In genomic region chr13:87185138-87185537, GRCh38 we compare ENCODE assay signal across 6 cellular contexts.
DNase-seq lines count a peak whose midpoint lies in the region; ATAC-seq, FAIRE-seq and TF ChIP-seq lines count a peak whose summit lies in the region.
"Not testable (repeated sequence)": the region's sequence is repeated elsewhere in the genome, so short reads cannot be mapped to it uniquely, and the experiment has no call there.

No MANE protein-coding gene starts in this region.

- TF ChIP-seq POLR2A in A549 (IDR thresholded peaks at IDR 0.05; ENCODE audit: low read length); H1 (IDR thresholded peaks at IDR 0.05; ENCODE audit: control extremely low read depth in 1 of 2, low read depth in 2 of 2, low read length in 2 of 2): not testable (repeated sequence)

- H3K4me3 ChIP-seq in A549; HEK293 (ENCODE audit: low read depth, low read length); H1 (ENCODE audit: extremely low read depth in 1 of 4, insufficient read depth in 2 of 4, low read depth in 3 of 4, low read length in 4 of 4); mesendoderm (ENCODE audit: low read length): not testable (repeated sequence)

- not testable (repeated sequence) for DNase-seq in A549 (ENCODE audit: low read depth in 1 of 2, low spot score in 1 of 2); H1 (ENCODE audit: low read depth in 1 of 2, low spot score in 2 of 2); frontal cortex (ENCODE audit: low spot score in 2 of 2); mesendoderm

- TF ChIP-seq CTCF in A549 (IDR thresholded peaks at IDR 0.05); HEK293 (tag by site-specific recombination; IDR thresholded peaks at IDR 0.05); H1 (IDR thresholded peaks at IDR 0.05; ENCODE audit: control extremely low read depth in 1 of 3, insufficient read depth in 1 of 3, low read depth in 1 of 3, low read length in 3 of 3): not testable (repeated sequence)

- H3K79me1 ChIP-seq in H1 (ENCODE audit: low read depth, low read length); mesendoderm (ENCODE audit: low read length): not testable (repeated sequence)

- H4K5ac ChIP-seq in H1 (ENCODE audit: insufficient read length, low read depth, low read length); mesendoderm (ENCODE audit: low read length): not testable (repeated sequence)

- not testable (repeated sequence) for H2BK15ac ChIP-seq in H1 (ENCODE audit: low read length); mesendoderm (replicated peaks; ENCODE audit: low read depth)

- H3K4me1 ChIP-seq in A549; HEK293 (ENCODE audit: control insufficient read depth, insufficient read depth, low read length); H1 (replicated peaks in 1 of 4; ENCODE audit: control insufficient read depth in 3 of 4, insufficient read depth in 4 of 4, low read length in 3 of 4); mesendoderm (ENCODE audit: control insufficient read depth, low read depth, low read length): not testable (repeated sequence)

- not testable (repeated sequence) for H4K8ac ChIP-seq in H1 (ENCODE audit: extremely low read depth, insufficient read depth, low read length); mesendoderm (ENCODE audit: low read depth, low read length)

- H3K23ac ChIP-seq in H1 (ENCODE audit: insufficient read length); mesendoderm (ENCODE audit: low read length): not testable (repeated sequence)

- CTCF ChIA-PET in A549 (lab: Yijun Ruan, JAX); HEK293 (lab: Yijun Ruan, JAX): not testable (repeated sequence)
- CTCF ChIA-PET in H1 (lab: Charles Lee; ENCODE audit: partially characterized antibody), result interaction anchor here (1.8 kb wide), 1 partner anchor 315 kb away, joined by 4 read pairs; no protein-coding TSS in a partner anchor

- not testable (repeated sequence) for H3K27ac ChIP-seq in A549; HEK293 (ENCODE audit: extremely low read depth, low read depth, low read length); H1 (ENCODE audit: low read depth, low read length); mesendoderm (ENCODE audit: low read depth, low read length)

- POLR2A ChIA-PET in A549 (lab: Yijun Ruan, JAX); HEK293 (lab: Yijun Ruan, JAX); H1 (lab: Charles Lee; ENCODE audit: partially characterized antibody): not testable (repeated sequence)

- H4K20me1 ChIP-seq in H1 (replicated peaks in 1 of 2; ENCODE audit: control insufficient read depth in 1 of 2, insufficient read depth in 2 of 2, low read length in 2 of 2), result not testable (repeated sequence)

- not testable (repeated sequence) for H3K27me3 ChIP-seq in H1 (replicated peaks in 1 of 4; ENCODE audit: control insufficient read depth in 3 of 4, extremely low read depth in 1 of 4, insufficient read depth in 3 of 4, low read length in 3 of 4); mesendoderm (ENCODE audit: insufficient read depth, low read length, poor library complexity)

- H3K4me2 ChIP-seq in A549; H1 (ENCODE audit: insufficient read depth in 1 of 2, low read depth in 2 of 2, low read length in 2 of 2); mesendoderm (ENCODE audit: low read length): not testable (repeated sequence)

- not testable (repeated sequence) for ATAC-seq in A549

- not testable (repeated sequence) for H3K4ac ChIP-seq in H1 (replicated peaks; ENCODE audit: insufficient read length, low read depth, low read length)
- H3K4ac ChIP-seq in mesendoderm (ENCODE audit: low read depth, low read length), result peak overlapping the region; percentile 68

- TF ChIP-seq RAD21 in A549 (conservative IDR thresholded peaks at IDR 0.05 in 1 of 2, IDR thresholded peaks at IDR 0.05 in 1 of 2); H1 (IDR thresholded peaks at IDR 0.05 in 1 of 2, conservative IDR thresholded peaks at IDR 0.05 in 1 of 2; ENCODE audit: low read depth in 2 of 2, low read length in 2 of 2): not testable (repeated sequence)

- H3K14ac ChIP-seq in H1 (ENCODE audit: insufficient read length), result not testable (repeated sequence)

- not testable (repeated sequence) for H2BK5ac ChIP-seq in H1 (ENCODE audit: low read depth, low read length); mesendoderm (ENCODE audit: low read length)

- not testable (repeated sequence) for H2AK5ac ChIP-seq in H1 (ENCODE audit: low read depth, low read length); mesendoderm (ENCODE audit: low read length)

- not testable (repeated sequence) for H3K9me3 ChIP-seq in A549; HEK293 (ENCODE audit: control insufficient read depth, insufficient read depth, low read depth, low read length); H1 (ENCODE audit: insufficient read depth in 2 of 2, low read depth in 1 of 2, low read length in 1 of 2)

- not testable (repeated sequence) for FAIRE-seq in A549 (lab: Jason Lieb, UNC); H1 (lab: Jason Lieb, UNC)
- FAIRE-seq in G401.6 (lab: Jason Lieb, UNC), result peak; percentile 42
- FAIRE-seq in frontal cortex (lab: Jason Lieb, UNC), result peak; percentile 23

- not testable (repeated sequence) for H2BK120ac ChIP-seq in H1 (replicated peaks; ENCODE audit: low read depth, low read length); mesendoderm (ENCODE audit: low read depth, low read length)

- not testable (repeated sequence) for H3K56ac ChIP-seq in H1 (replicated peaks; ENCODE audit: insufficient read length, low read depth, low read length); mesendoderm (ENCODE audit: low read length)

- H3K18ac ChIP-seq in H1 (ENCODE audit: extremely low read depth, low read length), result not testable (repeated sequence)
- H3K18ac ChIP-seq in mesendoderm (ENCODE audit: low read length), result peak overlapping the region; percentile 60

- H2AFZ ChIP-seq in H1 (ENCODE audit: low read length), result not testable (repeated sequence)

- WGBS in A549 (ENCODE audit: missing lambda C conversion rate), result 89% methylated on average over 6 of the region's 6 CpGs
- 98% methylated on average over 6 of the region's 6 CpGs; no CpG with 5 or more reads in 1 of the 2 experiments for WGBS in H1 (ENCODE audit: extremely low coverage in 1 of 2, insufficient coverage in 1 of 2, insufficient read length in 1 of 2, insufficient replicate concordance in 2 of 2, low coverage in 1 of 2, low lambda C conversion rate in 2 of 2, missing lambda C conversion rate in 1 of 2), 2 experiments
- WGBS in mesendoderm (ENCODE audit: extremely low coverage, insufficient coverage, low lambda C conversion rate), result no CpG with 5 or more reads among the region's 6 CpGs

- TF ChIP-seq EP300 in A549 (IDR thresholded peaks at IDR 0.05); H1 (IDR thresholded peaks at IDR 0.05; ENCODE audit: borderline replicate concordance in 1 of 2, low read depth in 2 of 2, low read length in 2 of 2): not testable (repeated sequence)

- H2BK12ac ChIP-seq in H1 (ENCODE audit: low read depth, low read length), result 0 out of 2 replicates have a peak overlapping the region, but pooled peaks have one; percentile 27

- H2BK20ac ChIP-seq in H1 (ENCODE audit: low read length), result not testable (repeated sequence)

- H3K79me2 ChIP-seq in H1 (ENCODE audit: control insufficient read depth in 1 of 2, insufficient read depth in 2 of 2, low read length in 2 of 2); mesendoderm (ENCODE audit: control insufficient read depth, insufficient read depth, low read length): not testable (repeated sequence)

- H3K23me2 ChIP-seq in H1 (ENCODE audit: low read depth, low read length), result not testable (repeated sequence)

- H4K91ac ChIP-seq in H1 (replicated peaks; ENCODE audit: insufficient read length, low read length), result not testable (repeated sequence)

- not testable (repeated sequence) for H3K36me3 ChIP-seq in HEK293 (ENCODE audit: control insufficient read depth in 2 of 2, insufficient read depth in 1 of 2, low read length in 2 of 2); H1 (ENCODE audit: control insufficient read depth in 2 of 4, insufficient read depth in 4 of 4, low read length in 3 of 4); mesendoderm (ENCODE audit: control insufficient read depth, insufficient read depth, low read length)

- H3K9ac ChIP-seq in H1 (replicated peaks in 1 of 4; ENCODE audit: extremely low read depth in 1 of 4, low read depth in 3 of 4, low read length in 3 of 4); mesendoderm (ENCODE audit: low read length): not testable (repeated sequence)

TF ChIP-seq in A549, 52 proteins besides CTCF, POLR2A, EP300 and RAD21:
- TF ChIP-seq ZC3H11A (IDR thresholded peaks at IDR 0.05), result peak; percentile 59

TF ChIP-seq in HEK293, 187 proteins besides CTCF, POLR2A, EP300 and RAD21 (continues in another document):
- TF ChIP-seq ZNF394 (tag by site-specific recombination; IDR thresholded peaks at IDR 0.05; ENCODE audit: borderline replicate concordance), result peak; percentile 89
- peak; percentile 58; the same call in 1 of the 2 replicates for TF ChIP-seq ZNF558 (tag by site-specific recombination; IDR thresholded peaks at IDR 0.05)
- TF ChIP-seq ZNF623 (tag by site-specific recombination; IDR thresholded peaks at IDR 0.05), result peak; percentile 50; the same call in 1 of the 2 replicates
- peak; percentile 67 for TF ChIP-seq ZNF433 (tag by site-specific recombination; IDR thresholded peaks at IDR 0.05; ENCODE audit: low read depth)
- peak; percentile 72 for TF ChIP-seq ZBTB8A (tag by site-specific recombination; IDR thresholded peaks at IDR 0.05)
